Comparison of ENCODE assay signal across 27 cellular contexts in the genomic region with DNA sequence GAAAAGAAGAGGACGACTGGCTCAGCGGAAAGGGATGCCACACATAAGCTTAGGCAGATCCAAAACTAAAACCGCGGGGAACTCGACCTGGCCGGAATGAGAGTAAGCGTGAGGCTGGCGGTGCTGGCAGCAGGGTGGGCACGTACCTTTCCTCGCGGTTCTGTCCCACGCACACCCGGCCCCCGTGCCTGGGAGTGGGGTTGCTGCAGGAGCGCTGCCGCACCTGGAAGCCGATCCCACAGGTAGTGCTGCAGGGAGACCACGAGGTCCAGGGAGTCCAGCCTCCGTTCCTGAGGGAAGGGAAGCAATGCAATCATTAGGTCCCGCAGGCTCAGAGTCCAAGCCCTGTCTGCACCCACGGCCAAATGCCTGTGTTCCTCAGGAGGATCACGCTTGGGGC.
"Had no signal": no experiment of that assay in that cellular context is flagged by ENCODE, and none has a peak within 500 bp of the region (broad histone marks: within the 10 kb centered on the region; RNA-seq: fewer than 3 reads in every experiment).

No MANE protein-coding gene starts in this region.

- H3K9me3 ChIP-seq: left lung, lower lobe of right lung, prostate gland, right lobe of liver, upper lobe of left lung, vagina had no signal

- H3K4me3 ChIP-seq: left lung, lower lobe of right lung, neural progenitor cell, ovary, prostate gland, right lobe of liver, skin epidermis, tibial nerve, upper lobe of left lung, vagina had no signal

- H3K4me2 ChIP-seq: neural progenitor cell had no signal

- DNase-seq: hypothalamus; immature natural killer cell; kidney; left colon; lower lobe of right lung; mammary epithelial cell; mesendoderm; naive B cell; natural killer cell; nephron progenitor cell; ovary; right lobe of liver; stimulated activated CD4-positive, alpha-beta T cell treated with anti-CD3 and anti-CD28 coated beads, Interleukin-12 subunit alpha, Interleukin-12 subunit beta, amount 100 ng/mL, for 4 hours; stimulated activated CD4-positive, alpha-beta T cell treated with anti-CD3 and anti-CD28 coated beads, Interleukin-15, amount 100 ng/mL, for 24 hours; stimulated activated CD4-positive, alpha-beta T cell treated with anti-CD3 and anti-CD28 coated beads, Interleukin-2, amount 100 ng/mL, for 24 hours; stimulated activated CD4-positive, alpha-beta T cell treated with anti-CD3 and anti-CD28 coated beads, Interleukin-4, amount 100 ng/mL, for 1 hour; stimulated activated naive CD4-positive, alpha-beta T cell treated with Interleukin-2 at 50 U/mL for 16 hours; stimulated activated naive CD8-positive, alpha-beta T cell treated with anti-CD3 and anti-CD28 coated beads, Interleukin-15, amount 100 ng/mL, for 72 hours; substantia nigra had no signal

- ATAC-seq: left colon; left lung; lower lobe of right lung; natural killer cell; right lobe of liver; stimulated activated naive CD8-positive, alpha-beta T cell treated with anti-CD3 and anti-CD28 coated beads, Interleukin-15, amount 100 ng/mL, for 72 hours had no signal

- H3K4me1 ChIP-seq: left lung, lower lobe of right lung, neural progenitor cell, prostate gland, right lobe of liver, tibial nerve, upper lobe of left lung had no signal

- H3K36me3 Mint-ChIP-seq: immature natural killer cell, naive B cell, natural killer cell had no signal

- H2AFZ ChIP-seq: neural progenitor cell had no signal

- H3K27me3 Mint-ChIP-seq: stimulated activated naive CD8-positive, alpha-beta T cell treated with anti-CD3 and anti-CD28 coated beads, Interleukin-15, amount 100 ng/mL, for 72 hours had no signal

- H3K36me3 ChIP-seq: left lung, lower lobe of right lung, neural progenitor cell, ovary, prostate gland, right lobe of liver, upper lobe of left lung, vagina had no signal

- H3K27me3 ChIP-seq: left lung, neural progenitor cell, ovary, right lobe of liver, tibial nerve, upper lobe of left lung, vagina had no signal

- H3K27ac ChIP-seq: left lung, lower lobe of right lung, neural progenitor cell, ovary, prostate gland, right lobe of liver, skin epidermis, tibial nerve, upper lobe of left lung, vagina had no signal

- H3K4me3 Mint-ChIP-seq: immature natural killer cell, mesothelial cell of epicardium, natural killer cell, nephron progenitor cell, neural progenitor cell had no signal

- H3K4me1 Mint-ChIP-seq: immature natural killer cell; naive B cell; natural killer cell; nephron progenitor cell; neural progenitor cell; stimulated activated naive CD8-positive, alpha-beta T cell treated with anti-CD3 and anti-CD28 coated beads, Interleukin-15, amount 100 ng/mL, for 72 hours had no signal

- H3K27ac Mint-ChIP-seq: immature natural killer cell; mesothelial cell of epicardium; naive B cell; natural killer cell; nephron progenitor cell; neural progenitor cell; stimulated activated naive CD8-positive, alpha-beta T cell treated with anti-CD3 and anti-CD28 coated beads, Interleukin-15, amount 100 ng/mL, for 72 hours had no signal

- H3K9ac ChIP-seq: neural progenitor cell had no signal
